Comparison of ENCODE assay signal across 1 cellular context in genomic region chr4:52574036-52574435, GRCh38.
TF ChIP-seq lines count a peak whose summit lies in the region.

No MANE protein-coding gene starts in this region.

TF ChIP-seq in HepG2, 621 proteins besides CTCF, POLR2A, EP300 and RAD21:
- TF ChIP-seq ZNF276 (CRISPR knock-in tag; IDR thresholded peaks at IDR 0.05; ENCODE audit: low read depth) (no peak), ZNF253 (CRISPR knock-in tag; IDR thresholded peaks at IDR 0.05; ENCODE audit: borderline replicate concordance) (no peak), ZNF567 (CRISPR knock-in tag; IDR thresholded peaks at IDR 0.05; ENCODE audit: borderline replicate concordance) (no peak), PHF5A (CRISPR knock-in tag; IDR thresholded peaks at IDR 0.05; ENCODE audit: low read depth, unreplicated experiment) (no peak), ZNF383 (CRISPR knock-in tag; IDR thresholded peaks at IDR 0.05; ENCODE audit: borderline replicate concordance) (no peak)
- TF ChIP-seq, protein P1, sequence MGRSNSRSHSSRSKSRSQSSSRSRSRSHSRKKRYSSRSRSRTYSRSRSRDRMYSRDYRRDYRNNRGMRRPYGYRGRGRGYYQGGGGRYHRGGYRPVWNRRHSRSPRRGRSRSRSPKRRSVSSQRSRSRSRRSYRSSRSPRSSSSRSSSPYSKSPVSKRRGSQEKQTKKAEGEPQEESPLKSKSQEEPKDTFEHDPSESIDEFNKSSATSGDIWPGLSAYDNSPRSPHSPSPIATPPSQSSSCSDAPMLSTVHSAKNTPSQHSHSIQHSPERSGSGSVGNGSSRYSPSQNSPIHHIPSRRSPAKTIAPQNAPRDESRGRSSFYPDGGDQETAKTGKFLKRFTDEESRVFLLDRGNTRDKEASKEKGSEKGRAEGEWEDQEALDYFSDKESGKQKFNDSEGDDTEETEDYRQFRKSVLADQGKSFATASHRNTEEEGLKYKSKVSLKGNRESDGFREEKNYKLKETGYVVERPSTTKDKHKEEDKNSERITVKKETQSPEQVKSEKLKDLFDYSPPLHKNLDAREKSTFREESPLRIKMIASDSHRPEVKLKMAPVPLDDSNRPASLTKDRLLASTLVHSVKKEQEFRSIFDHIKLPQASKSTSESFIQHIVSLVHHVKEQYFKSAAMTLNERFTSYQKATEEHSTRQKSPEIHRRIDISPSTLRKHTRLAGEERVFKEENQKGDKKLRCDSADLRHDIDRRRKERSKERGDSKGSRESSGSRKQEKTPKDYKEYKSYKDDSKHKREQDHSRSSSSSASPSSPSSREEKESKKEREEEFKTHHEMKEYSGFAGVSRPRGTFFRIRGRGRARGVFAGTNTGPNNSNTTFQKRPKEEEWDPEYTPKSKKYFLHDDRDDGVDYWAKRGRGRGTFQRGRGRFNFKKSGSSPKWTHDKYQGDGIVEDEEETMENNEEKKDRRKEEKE (IDR thresholded peaks at IDR 0.05): no peak
